8 cellular contexts compared by ENCODE assay signal in genomic region chr14:79011091-79011919, GRCh38.
DNase-seq lines count a peak whose midpoint lies in the region; ATAC-seq and TF ChIP-seq lines count a peak whose summit lies in the region.

No MANE protein-coding gene starts in this region.

- no peaks in the 10 kb centered on the region for H3K9me3 ChIP-seq in MM.1S (replicated peaks; ENCODE audit: insufficient read depth, low read length)

- no peak overlapping the region for H3K4me3 ChIP-seq in MM.1S (ENCODE audit: low read length)

- H3K9me2 ChIP-seq in MM.1S (replicated peaks; ENCODE audit: insufficient read depth, low read length) = no peaks in the 10 kb centered on the region

- peak; percentile 39 for DNase-seq in NCI-H146 (lab: John Stamatoyannopoulos, UW)
- no peak for DNase-seq in NCI-H146 treated with DMSO at 0.1 percent for 48 hours (lab: John Stamatoyannopoulos, UW; ENCODE audit: unreplicated experiment)
- DNase-seq in MM.1S = no peak
- DNase-seq in iPS-NIHi7 (ENCODE audit: extremely low spot score) = peak; percentile 53
- no peak for DNase-seq in activated effector memory CD4-positive, alpha-beta T cell treated with Interleukin-2 at 50 U/mL for 16 hours

- no peak for ATAC-seq in HG03457 (IDR thresholded peaks at IDR 0.05; ENCODE audit: unreplicated experiment)
- no peak for ATAC-seq in GM21529 (IDR thresholded peaks at IDR 0.05; ENCODE audit: unreplicated experiment)

- no peak overlapping the region for H3K9ac ChIP-seq in MM.1S (ENCODE audit: low read length)

- H3K4me2 ChIP-seq in MM.1S (ENCODE audit: low read depth, low read length) = no peak overlapping the region

- no peak overlapping the region for H3K27ac ChIP-seq in MM.1S (ENCODE audit: low read length)
- H3K27ac ChIP-seq in VCaP = no peak overlapping the region

- H3K27me3 ChIP-seq in MM.1S (replicated peaks; ENCODE audit: insufficient read depth, low read length) = no peaks in the 10 kb centered on the region

- no peaks in the 10 kb centered on the region for H3K4me1 ChIP-seq in MM.1S (ENCODE audit: low read length)

- H4K20me1 ChIP-seq in MM.1S (ENCODE audit: insufficient read depth, low read length) = no peaks in the 10 kb centered on the region

- H3K79me2 ChIP-seq in MM.1S (ENCODE audit: low read length) = no peaks in the 10 kb centered on the region

- no peaks in the 10 kb centered on the region for H3F3A ChIP-seq in MM.1S (ENCODE audit: insufficient read depth, low read length)

- no peak overlapping the region for H2AFZ ChIP-seq in MM.1S (ENCODE audit: low read length)

- H3K36me3 ChIP-seq in MM.1S (replicated peaks; ENCODE audit: insufficient read depth, low read length) = no peaks in the 10 kb centered on the region

- TF ChIP-seq CTCF in MM.1S (IDR thresholded peaks at IDR 0.05; ENCODE audit: low read length) (0 out of 2 replicates have a peak, but pooled peaks have one; percentile 7), VCaP (conservative IDR thresholded peaks at IDR 0.05) (peak; percentile 59)

Comparison
In these comparisons a context has a peak if more than half of its experiments do, and no peak if none do; other contexts are left out.
1. DNase-seq: peak in NCI-H146 (single experiment) and iPS-NIHi7 (single experiment); none in NCI-H146 treated with DMSO at 0.1 percent for 48 hours (single experiment), MM.1S (single experiment) and activated effector memory CD4-positive, alpha-beta T cell treated with Interleukin-2 at 50 U/mL for 16 hours (single experiment).